In the genomic region with DNA sequence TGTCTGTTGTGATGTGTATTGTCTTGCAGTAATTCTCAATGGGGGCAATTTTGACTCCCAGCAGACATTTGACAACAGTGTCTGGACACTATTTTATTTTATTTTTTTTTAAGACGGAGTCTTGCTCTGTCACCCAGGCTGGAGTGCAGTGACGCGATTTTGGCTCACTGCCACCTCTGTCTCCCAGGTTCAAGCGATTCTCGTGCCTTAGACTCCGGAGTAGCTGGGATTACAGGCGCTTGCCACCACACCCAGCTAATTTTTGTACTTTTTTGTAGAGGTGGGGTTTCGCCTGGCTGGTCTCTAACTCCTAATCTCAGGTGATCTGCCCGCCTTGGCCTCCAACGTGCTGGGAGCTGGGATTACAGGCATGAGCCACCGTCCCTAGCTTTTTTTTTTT, we compare ENCODE assay signal across 12 cellular contexts. TPM values are rescaled to one million over a fixed set of nuclear protein-coding genes. Genes with fewer than 3 reads are reported as not detected.
DNase-seq lines count a peak whose midpoint lies in the region; ATAC-seq and TF ChIP-seq lines count a peak whose summit lies in the region.
"Had no signal": no experiment of that assay in that cellular context is flagged by ENCODE, and none has a peak within 500 bp of the region (broad histone marks: within the 10 kb centered on the region; RNA-seq: fewer than 3 reads in every experiment).

No MANE protein-coding gene starts in this region.

- no TSS peak for BruUV-seq in HCT116 (replicated peaks; lab: Mats Ljungman, UMichigan)

- TF ChIP-seq RAD21 in HCT116 (IDR thresholded peaks at IDR 0.05; ENCODE audit: low read depth), result no peak

- RAD21 ChIA-PET in HCT116 (lab: Charles Lee; ENCODE audit: low non-redundant PET in 1 of 2, low total read pairs in 2 of 2, uncharacterized antibody in 2 of 2, unreplicated experiment in 2 of 2), result no interaction called here

- POLR2A ChIA-PET in HCT116 (lab: Charles Lee), result no interaction called here

- peaks cover 17% of the 10 kb centered on the region for H3K36me3 Mint-ChIP-seq in activated T-helper 1 cell treated with anti-CD3 and anti-CD28 coated beads, Interleukin-12 subunit alpha, Interleukin-12 subunit beta, Interleukin-2, Interleukin-4 antibody, amounts not matched to agents 30 ng/mL and 10 ng/mL and 1 ng/mL, durations not matched to agents 14 hours and 24 hours and 36 hours (ENCODE audit: low read depth)
- no peaks in the 10 kb centered on the region for H3K36me3 Mint-ChIP-seq in natural killer cell treated with Interleukin-12 subunit alpha and Interleukin-12 subunit beta and Interleukin-15 and Interleukin-18, amount 100 ng/mL, for 72 hours

- peaks cover 27% of the 10 kb centered on the region for H3K79me2 ChIP-seq in HCT116 (ENCODE audit: insufficient read depth, low read length)

- H3K4me1 ChIP-seq in HCT116 (ENCODE audit: control insufficient read depth in 1 of 2, insufficient read depth in 2 of 2, low read length in 2 of 2), result peaks cover 11 to 12% of the 10 kb centered on the region in 2 experiments

- no peaks in the 10 kb centered on the region for H3K9me3 ChIP-seq in HCT116 (ENCODE audit: control insufficient read depth in 1 of 2, insufficient read depth in 1 of 2, low read depth in 1 of 2, low read length in 2 of 2)
- H3K9me3 ChIP-seq: thyroid gland had no signal

- intact Hi-C loops in HCT116 (cut with micrococcal nuclease), result loop anchor here (2.0 to 5.0 kb wide), 2 partner anchors 35 to 78 kb away; a partner anchor contains a TSS
- intact Hi-C loops in activated T-helper 1 cell treated with anti-CD3 and anti-CD28 coated beads, Interleukin-12 subunit alpha, Interleukin-12 subunit beta, Interleukin-2, Interleukin-4 antibody, amounts not matched to agents 30 ng/mL and 10 ng/mL and 1 ng/mL, durations not matched to agents 14 hours and 24 hours and 36 hours (cut with micrococcal nuclease), result no loop called here

- H2AFZ ChIP-seq in HCT116 (ENCODE audit: low read depth, low read length, poor library complexity, severe bottlenecking), result no peak overlapping the region

- no peaks in the 10 kb centered on the region for H3K27me3 ChIP-seq in HCT116 (ENCODE audit: insufficient read depth, low read length)
- H3K27me3 ChIP-seq: thyroid gland had no signal

- peak overlapping the region; percentile 91 to 98; a peak in 3 of 4 replicates for H3K4me3 ChIP-seq in HCT116 (replicated peaks in 1 of 2; ENCODE audit: low read depth in 1 of 2, low read length in 2 of 2)

- peak overlapping the region; percentile 92 for H3K9ac ChIP-seq in HCT116 (ENCODE audit: low read length)

- no peak for TF ChIP-seq CTCF in HCT116 (IDR thresholded peaks at IDR 0.05 in 2 of 3, conservative IDR thresholded peaks at IDR 0.05 in 1 of 3; ENCODE audit: borderline replicate concordance in 1 of 3, insufficient read depth in 1 of 3, low read depth in 2 of 3, low read length in 2 of 3)

- no peaks in the 10 kb centered on the region for H3K27me3 Mint-ChIP-seq in activated T-helper 1 cell treated with anti-CD3 and anti-CD28 coated beads, Interleukin-12 subunit alpha, Interleukin-12 subunit beta, Interleukin-2, Interleukin-4 antibody, amounts not matched to agents 30 ng/mL and 10 ng/mL and 1 ng/mL, durations not matched to agents 14 hours and 24 hours and 36 hours (ENCODE audit: insufficient read depth)
- no peaks in the 10 kb centered on the region for H3K27me3 Mint-ChIP-seq in natural killer cell treated with Interleukin-12 subunit alpha and Interleukin-12 subunit beta and Interleukin-15 and Interleukin-18, amount 100 ng/mL, for 72 hours

- peak overlapping the region; percentile 71 for H3K27ac ChIP-seq in HCT116 (ENCODE audit: low read depth, low read length)

- no peaks in the 10 kb centered on the region for H4K20me1 ChIP-seq in HCT116 (ENCODE audit: insufficient read depth)

- ATAC-seq in HCT116, result no peak
- no peak for ATAC-seq in natural killer cell treated with Interleukin-12 subunit alpha and Interleukin-12 subunit beta and Interleukin-15 and Interleukin-18, amount 100 ng/mL, for 72 hours
- ATAC-seq in HG03108 (IDR thresholded peaks at IDR 0.05; ENCODE audit: unreplicated experiment), result no peak

- peaks cover 25% of the 10 kb centered on the region for H3K4me1 Mint-ChIP-seq in activated T-helper 1 cell treated with anti-CD3 and anti-CD28 coated beads, Interleukin-12 subunit alpha, Interleukin-12 subunit beta, Interleukin-2, Interleukin-4 antibody, amounts not matched to agents 30 ng/mL and 10 ng/mL and 1 ng/mL, durations not matched to agents 14 hours and 24 hours and 36 hours (ENCODE audit: low read depth)
- peaks cover 28 to 33% of the 10 kb centered on the region in 2 donors for H3K4me1 Mint-ChIP-seq in natural killer cell treated with Interleukin-12 subunit alpha and Interleukin-12 subunit beta and Interleukin-15 and Interleukin-18, amount 100 ng/mL, for 72 hours (ENCODE audit: low read depth in 2 of 2)

- peaks cover 10 to 17% of the 10 kb centered on the region in 2 experiments; a peak in 3 of 4 replicates for H3K36me3 ChIP-seq in HCT116 (ENCODE audit: control insufficient read depth in 1 of 2, insufficient read depth in 2 of 2, low read length in 2 of 2)

- no peak for TF ChIP-seq POLR2A in HCT116 (IDR thresholded peaks at IDR 0.05; ENCODE audit: borderline replicate concordance, extremely low read depth, insufficient read depth, insufficient read length)

- CTCF ChIA-PET in HCT116 (lab: Charles Lee), result no interaction called here

- no peaks in the 10 kb centered on the region for H3K9me3 Mint-ChIP-seq in activated T-helper 1 cell treated with anti-CD3 and anti-CD28 coated beads, Interleukin-12 subunit alpha, Interleukin-12 subunit beta, Interleukin-2, Interleukin-4 antibody, amounts not matched to agents 30 ng/mL and 10 ng/mL and 1 ng/mL, durations not matched to agents 14 hours and 24 hours and 36 hours
- no peaks in the 10 kb centered on the region for H3K9me3 Mint-ChIP-seq in natural killer cell treated with Interleukin-12 subunit alpha and Interleukin-12 subunit beta and Interleukin-15 and Interleukin-18, amount 100 ng/mL, for 72 hours

- no peaks in the 10 kb centered on the region for H3K9me2 ChIP-seq in HCT116 (ENCODE audit: insufficient read depth)

- H3K27ac Mint-ChIP-seq in activated T-helper 1 cell treated with anti-CD3 and anti-CD28 coated beads, Interleukin-12 subunit alpha, Interleukin-12 subunit beta, Interleukin-2, Interleukin-4 antibody, amounts not matched to agents 30 ng/mL and 10 ng/mL and 1 ng/mL, durations not matched to agents 14 hours and 24 hours and 36 hours, result no peak overlapping the region
- H3K27ac Mint-ChIP-seq in natural killer cell treated with Interleukin-12 subunit alpha and Interleukin-12 subunit beta and Interleukin-15 and Interleukin-18, amount 100 ng/mL, for 72 hours, result no peak overlapping the region

- peak overlapping the region; percentile 95 for H3K4me2 ChIP-seq in HCT116 (ENCODE audit: low read length)

- peak overlapping the region; percentile 98 for H3K4me3 Mint-ChIP-seq in activated T-helper 1 cell treated with anti-CD3 and anti-CD28 coated beads, Interleukin-12 subunit alpha, Interleukin-12 subunit beta, Interleukin-2, Interleukin-4 antibody, amounts not matched to agents 30 ng/mL and 10 ng/mL and 1 ng/mL, durations not matched to agents 14 hours and 24 hours and 36 hours
- peak overlapping the region; percentile 54 for H3K4me3 Mint-ChIP-seq in natural killer cell treated with Interleukin-12 subunit alpha and Interleukin-12 subunit beta and Interleukin-15 and Interleukin-18, amount 100 ng/mL, for 72 hours

- DNase-seq in HCT116 (ENCODE audit: low read depth, low spot score) (no peak), GM19240 (ENCODE audit: insufficient read length, low spot score) (no peak)
- no peak for DNase-seq in activated T-helper 1 cell treated with anti-CD3 and anti-CD28 coated beads, Interleukin-12 subunit alpha, Interleukin-12 subunit beta, Interleukin-2, Interleukin-4 antibody, amounts not matched to agents 30 ng/mL and 10 ng/mL and 1 ng/mL, durations not matched to agents 14 hours and 24 hours and 36 hours (ENCODE audit: low spot score)
- no peak for DNase-seq in natural killer cell treated with Interleukin-12 subunit alpha and Interleukin-12 subunit beta and Interleukin-15 and Interleukin-18, amount 100 ng/mL, for 72 hours (ENCODE audit: low spot score)
- no peak for DNase-seq in activated CD4-positive, CD25-positive, alpha-beta regulatory T cell treated with anti-CD3 and anti-CD28 coated beads, Interleukin-2, amount 50 U/mL, for 72 hours
- DNase-seq: activated effector memory CD4-positive, alpha-beta T cell treated with anti-CD3 and anti-CD28 coated beads, Interleukin-2, amount 50 U/mL, for 16 hours; H7; head of caudate nucleus; IMR-90; thyroid gland had no signal

RNA-seq across cellular contexts. Expression of a gene that starts 1.4 kb away (rescaled TPM):
- total RNA-seq in HCT116 (2021; ENCODE audit: unreplicated experiment), result 54.1 TPM
- polyA plus RNA-seq in HCT116 (2012), result 46.1 and 52.7 TPM in 2 replicates
- total RNA-seq in activated T-helper 1 cell treated with anti-CD3 and anti-CD28 coated beads, Interleukin-12 subunit alpha, Interleukin-12 subunit beta, Interleukin-2, Interleukin-4 antibody, amounts not matched to agents 30 ng/mL and 10 ng/mL and 1 ng/mL, durations not matched to agents 14 hours and 24 hours and 36 hours, result 84.1 and 86.2 TPM in 2 replicates
- 100 to 1,000 TPM in 1 of 2 donors, 10 to 100 TPM in 1; 95.8 to 112 TPM for total RNA-seq in natural killer cell treated with Interleukin-12 subunit alpha and Interleukin-12 subunit beta and Interleukin-15 and Interleukin-18, amount 100 ng/mL, for 72 hours

RNA-seq across cellular contexts. Expression of a gene that starts 7.8 kb away (rescaled TPM):
- 1.4 TPM for total RNA-seq in HCT116 (2021; ENCODE audit: unreplicated experiment)
- polyA plus RNA-seq in HCT116 (2012), result 2.5 and 3.0 TPM in 2 replicates
- 108 and 109 TPM in 2 replicates for total RNA-seq in activated T-helper 1 cell treated with anti-CD3 and anti-CD28 coated beads, Interleukin-12 subunit alpha, Interleukin-12 subunit beta, Interleukin-2, Interleukin-4 antibody, amounts not matched to agents 30 ng/mL and 10 ng/mL and 1 ng/mL, durations not matched to agents 14 hours and 24 hours and 36 hours
- total RNA-seq in natural killer cell treated with Interleukin-12 subunit alpha and Interleukin-12 subunit beta and Interleukin-15 and Interleukin-18, amount 100 ng/mL, for 72 hours, result 100 to 1,000 TPM; 198 to 266 TPM
- total RNA-seq: IMR-90, RPMI7951 had no signal

RNA-seq across cellular contexts. Expression of a gene that starts 13.6 kb away (rescaled TPM):
- total RNA-seq in HCT116 (2021; ENCODE audit: unreplicated experiment), result 94.5 TPM
- 96.4 and 118 TPM in 2 replicates for polyA plus RNA-seq in HCT116 (2012)
- 222 and 225 TPM in 2 replicates for total RNA-seq in activated T-helper 1 cell treated with anti-CD3 and anti-CD28 coated beads, Interleukin-12 subunit alpha, Interleukin-12 subunit beta, Interleukin-2, Interleukin-4 antibody, amounts not matched to agents 30 ng/mL and 10 ng/mL and 1 ng/mL, durations not matched to agents 14 hours and 24 hours and 36 hours
- 10 to 100 TPM; 24.1 to 29.0 TPM for total RNA-seq in natural killer cell treated with Interleukin-12 subunit alpha and Interleukin-12 subunit beta and Interleukin-15 and Interleukin-18, amount 100 ng/mL, for 72 hours

RNA-seq across cellular contexts. Expression of a gene that starts 14.2 kb away (rescaled TPM):
- total RNA-seq in HCT116 (2021; ENCODE audit: unreplicated experiment), result 1.0 TPM
- 0.71 and 0.88 TPM in 2 replicates for polyA plus RNA-seq in HCT116 (2012)
- 0.62 and 0.81 TPM in 2 replicates for total RNA-seq in activated T-helper 1 cell treated with anti-CD3 and anti-CD28 coated beads, Interleukin-12 subunit alpha, Interleukin-12 subunit beta, Interleukin-2, Interleukin-4 antibody, amounts not matched to agents 30 ng/mL and 10 ng/mL and 1 ng/mL, durations not matched to agents 14 hours and 24 hours and 36 hours
- 1 to 10 TPM; 2.3 to 4.9 TPM for total RNA-seq in natural killer cell treated with Interleukin-12 subunit alpha and Interleukin-12 subunit beta and Interleukin-15 and Interleukin-18, amount 100 ng/mL, for 72 hours
- total RNA-seq: RPMI7951 had no signal

RNA-seq across cellular contexts. Expression of a gene that starts 22.8 kb away (rescaled TPM):
- not detected for total RNA-seq in HCT116 (2021; ENCODE audit: unreplicated experiment)
- polyA plus RNA-seq in HCT116 (2012), result not detected in 2 replicates
- not detected in 2 replicates for total RNA-seq in activated T-helper 1 cell treated with anti-CD3 and anti-CD28 coated beads, Interleukin-12 subunit alpha, Interleukin-12 subunit beta, Interleukin-2, Interleukin-4 antibody, amounts not matched to agents 30 ng/mL and 10 ng/mL and 1 ng/mL, durations not matched to agents 14 hours and 24 hours and 36 hours
- total RNA-seq in natural killer cell treated with Interleukin-12 subunit alpha and Interleukin-12 subunit beta and Interleukin-15 and Interleukin-18, amount 100 ng/mL, for 72 hours, result not detected
- total RNA-seq: H7, IMR-90, RPMI7951, thyroid gland had no signal
- polyA plus RNA-seq: IMR-90 had no signal

Comparison
In these comparisons a context has a peak if more than half of its experiments do, and no peak if none do; other contexts are left out.
1. RNA of a gene that starts 7.8 kb away (total RNA-seq): 198 to 266 TPM in natural killer cell treated with Interleukin-12 subunit alpha and Interleukin-12 subunit beta and Interleukin-15 and Interleukin-18, amount 100 ng/mL, for 72 hours and 108 to 109 TPM in activated T-helper 1 cell treated with anti-CD3 and anti-CD28 coated beads, Interleukin-12 subunit alpha, Interleukin-12 subunit beta, Interleukin-2, Interleukin-4 antibody, amounts not matched to agents 30 ng/mL and 10 ng/mL and 1 ng/mL, durations not matched to agents 14 hours and 24 hours and 36 hours; 1.4 TPM in HCT116 (single experiment); every median in the first group is over 10 times any median in the second.